18 cellular contexts compared by ENCODE assay signal in the genomic region with DNA sequence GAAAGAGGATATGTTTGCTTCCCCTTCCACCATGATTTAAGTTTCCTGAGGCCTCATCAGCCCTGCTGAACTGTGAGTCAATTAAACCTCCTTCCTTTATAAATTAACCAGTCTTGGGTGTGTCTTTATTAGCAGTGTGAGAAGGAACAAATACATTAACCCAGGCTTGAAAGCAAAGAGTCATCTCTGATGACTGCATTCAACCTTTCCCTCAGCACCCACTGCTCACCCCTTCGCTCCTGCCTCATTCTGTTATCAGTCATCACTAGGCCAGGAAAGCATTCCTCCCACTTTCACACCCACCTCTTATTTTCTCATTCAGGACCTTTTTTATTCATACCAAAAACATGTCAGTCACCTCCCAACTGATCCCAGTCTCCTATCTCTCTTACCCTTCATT. TPM values are rescaled to one million over a fixed set of nuclear protein-coding genes. Genes with fewer than 3 reads are reported as not detected.
"Had no signal": no experiment of that assay in that cellular context is flagged by ENCODE, and none has a peak within 500 bp of the region (broad histone marks: within the 10 kb centered on the region; RNA-seq: fewer than 3 reads in every experiment).

No MANE protein-coding gene starts in this region.

- H3K27ac Mint-ChIP-seq: activated naive CD8-positive, alpha-beta T cell had no signal

- DNase-seq: aorta; dorsolateral prefrontal cortex; heart left ventricle; left ventricle myocardium superior; mesenchymal stem cell; psoas muscle; sigmoid colon; stimulated activated CD4-positive, alpha-beta T cell treated with anti-CD3 and anti-CD28 coated beads, Interleukin-12 subunit alpha, Interleukin-12 subunit beta, amount 100 ng/mL, for 4 hours; stimulated activated CD4-positive, alpha-beta T cell treated with anti-CD3 and anti-CD28 coated beads, Interleukin-4, amount 100 ng/mL, for 1 hour; tibial artery had no signal

- H3K27me3 ChIP-seq: breast epithelium, sigmoid colon, tibial artery had no signal

- H3K4me3 ChIP-seq: breast epithelium, dorsolateral prefrontal cortex, heart left ventricle, psoas muscle, sigmoid colon, tibial artery had no signal

- H3K4me3 Mint-ChIP-seq: activated naive CD8-positive, alpha-beta T cell had no signal

- H3K36me3 ChIP-seq: breast epithelium, sigmoid colon, tibial artery had no signal

- ATAC-seq: heart left ventricle, left ventricle myocardium superior, psoas muscle had no signal

- H3K36me3 Mint-ChIP-seq: activated naive CD8-positive, alpha-beta T cell had no signal

RNA-seq across cellular contexts. Expression of a gene that starts 59.6 kb away (rescaled TPM):
- total RNA-seq: activated CD8-positive, alpha-beta memory T cell treated with anti-CD3 and anti-CD28 coated beads for 36 hours; aorta; breast epithelium; chondrocyte; frontal cortex; left ventricle myocardium superior; osteoblast; SK-MEL-5 had no signal
- polyA plus RNA-seq: aorta, heart left ventricle, neural cell, psoas muscle had no signal
